ENCODE assay signal across 16 cellular contexts in the genomic region with DNA sequence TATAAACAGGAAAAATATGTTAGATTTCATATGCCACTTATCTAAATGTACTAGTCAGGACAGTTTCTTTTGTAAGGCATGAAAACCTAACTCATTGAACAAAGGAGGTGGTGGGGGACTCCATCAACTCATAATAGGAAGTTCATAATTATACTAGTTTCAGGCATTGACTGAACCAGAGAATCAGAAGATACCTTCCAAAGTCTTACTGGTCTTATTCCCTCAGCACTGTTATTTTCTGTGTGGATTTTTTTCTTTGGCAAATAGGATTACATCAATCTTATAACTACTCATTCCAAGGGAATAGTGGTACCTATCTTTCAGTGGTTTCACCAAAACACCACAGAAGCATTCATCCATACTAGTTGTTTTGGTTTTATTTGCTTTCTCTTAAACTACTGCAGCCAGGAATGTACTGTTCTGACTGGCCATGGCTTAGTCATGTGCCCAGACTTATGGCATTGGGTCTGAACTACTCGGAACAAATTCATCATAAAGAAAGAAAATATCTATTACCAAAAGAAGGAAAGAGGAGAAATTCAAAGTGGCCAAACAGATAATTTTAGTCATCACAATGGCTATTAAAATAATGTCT.
DNase-seq lines count a peak whose midpoint lies in the region; ATAC-seq and TF ChIP-seq lines count a peak whose summit lies in the region.
"Had no signal": no experiment of that assay in that cellular context is flagged by ENCODE, and none has a peak within 500 bp of the region (broad histone marks: within the 10 kb centered on the region; RNA-seq: fewer than 3 reads in every experiment).

No MANE protein-coding gene starts in this region.

- no peak for TF ChIP-seq CTCF in activated CD8-positive, alpha-beta T cell treated with anti-CD3 and anti-CD28 coated beads for 36 hours (IDR thresholded peaks at IDR 0.05)
- TF ChIP-seq CTCF in nephron progenitor cell (IDR thresholded peaks at IDR 0.05) (no peak), sigmoid colon (IDR thresholded peaks at IDR 0.05) (no peak)

- H3K9me3 Mint-ChIP-seq in activated CD8-positive, alpha-beta T cell treated with anti-CD3 and anti-CD28 coated beads for 36 hours: no peaks in the 10 kb centered on the region
- H3K9me3 Mint-ChIP-seq in activated CD8-positive, alpha-beta T cell treated with anti-CD3 and anti-CD28 coated beads, Interleukin-2, amount 10 ng/mL, durations not matched to agents 7 days and 5 days (ENCODE audit: insufficient read depth): no peaks in the 10 kb centered on the region
- no peaks in the 10 kb centered on the region for H3K9me3 Mint-ChIP-seq in nephron progenitor cell

- intact Hi-C loops in activated CD8-positive, alpha-beta T cell treated with anti-CD3 and anti-CD28 coated beads for 36 hours (cut with micrococcal nuclease): no loop called here
- intact Hi-C loops in sigmoid colon (cut with DNase I): no loop called here

- no peaks in the 10 kb centered on the region for H3K36me3 ChIP-seq in sigmoid colon
- H3K36me3 ChIP-seq: left ventricle myocardium inferior, MG63 had no signal

- WGBS in sigmoid colon, 2 donors: 83 to 87% methylated on average over 1 of the region's 1 CpG

- DNase-seq in activated CD8-positive, alpha-beta T cell treated with anti-CD3 and anti-CD28 coated beads for 36 hours: peak; percentile 3
- no peak for DNase-seq in activated CD8-positive, alpha-beta T cell treated with anti-CD3 and anti-CD28 coated beads, Interleukin-2, amount 10 ng/mL, durations not matched to agents 7 days and 5 days
- DNase-seq in glomerular visceral epithelial cell (ENCODE audit: extremely low spot score) (peak; percentile 4), nephron progenitor cell (no peak), NCI-H69 (lab: John Stamatoyannopoulos, UW) (no peak), sigmoid colon (no peak)
- DNase-seq: effector memory CD4-positive, alpha-beta T cell; glutamatergic neuron; GM23248; left ventricle myocardium inferior; MG63; NCI-H2227 treated with DMSO at 0.1 percent for 48 hours; PC-9 had no signal

- H3K36me3 Mint-ChIP-seq in activated CD8-positive, alpha-beta T cell treated with anti-CD3 and anti-CD28 coated beads for 36 hours (ENCODE audit: low read depth): no peaks in the 10 kb centered on the region
- H3K36me3 Mint-ChIP-seq in activated CD8-positive, alpha-beta T cell treated with anti-CD3 and anti-CD28 coated beads, Interleukin-2, amount 10 ng/mL, durations not matched to agents 7 days and 5 days (ENCODE audit: low read depth): no peaks in the 10 kb centered on the region
- no peaks in the 10 kb centered on the region for H3K36me3 Mint-ChIP-seq in nephron progenitor cell (ENCODE audit: low read depth)

- no peak overlapping the region for H3K4me3 Mint-ChIP-seq in activated CD8-positive, alpha-beta T cell treated with anti-CD3 and anti-CD28 coated beads for 36 hours
- H3K4me3 Mint-ChIP-seq in activated CD8-positive, alpha-beta T cell treated with anti-CD3 and anti-CD28 coated beads, Interleukin-2, amount 10 ng/mL, durations not matched to agents 7 days and 5 days: no peak overlapping the region
- no peak overlapping the region for H3K4me3 Mint-ChIP-seq in nephron progenitor cell
- H3K4me3 Mint-ChIP-seq: natural killer cell treated with Interleukin-12 subunit alpha and Interleukin-12 subunit beta and Interleukin-15 and Interleukin-18, amount 100 ng/mL, for 72 hours had no signal

- POLR2A ChIA-PET in activated CD8-positive, alpha-beta T cell treated with anti-CD3 and anti-CD28 coated beads for 36 hours (lab: Charles Lee): no interaction called here
- POLR2A ChIA-PET in activated CD8-positive, alpha-beta T cell treated with anti-CD3 and anti-CD28 coated beads, Interleukin-2, amount 10 ng/mL, durations not matched to agents 7 days and 5 days (lab: Charles Lee): no interaction called here

- no peak overlapping the region for H3K27ac Mint-ChIP-seq in activated CD8-positive, alpha-beta T cell treated with anti-CD3 and anti-CD28 coated beads for 36 hours
- no peak overlapping the region for H3K27ac Mint-ChIP-seq in activated CD8-positive, alpha-beta T cell treated with anti-CD3 and anti-CD28 coated beads, Interleukin-2, amount 10 ng/mL, durations not matched to agents 7 days and 5 days
- H3K27ac Mint-ChIP-seq in nephron progenitor cell: no peak overlapping the region
- H3K27ac Mint-ChIP-seq: natural killer cell treated with Interleukin-12 subunit alpha and Interleukin-12 subunit beta and Interleukin-15 and Interleukin-18, amount 100 ng/mL, for 72 hours had no signal

- no peak overlapping the region for H3K27ac ChIP-seq in sigmoid colon
- H3K27ac ChIP-seq: GM23248, left ventricle myocardium inferior, PC-9 had no signal

- CTCF ChIA-PET in activated CD8-positive, alpha-beta T cell treated with anti-CD3 and anti-CD28 coated beads for 36 hours (lab: Charles Lee): no interaction called here
- CTCF ChIA-PET in activated CD8-positive, alpha-beta T cell treated with anti-CD3 and anti-CD28 coated beads, Interleukin-2, amount 10 ng/mL, durations not matched to agents 7 days and 5 days (lab: Charles Lee): no interaction called here

- H3K4me1 Mint-ChIP-seq in activated CD8-positive, alpha-beta T cell treated with anti-CD3 and anti-CD28 coated beads for 36 hours (ENCODE audit: low read depth): peaks cover 10% of the 10 kb centered on the region
- H3K4me1 Mint-ChIP-seq in activated CD8-positive, alpha-beta T cell treated with anti-CD3 and anti-CD28 coated beads, Interleukin-2, amount 10 ng/mL, durations not matched to agents 7 days and 5 days (ENCODE audit: low read depth): no peaks in the 10 kb centered on the region
- H3K4me1 Mint-ChIP-seq in nephron progenitor cell: no peaks in the 10 kb centered on the region

- no peaks in the 10 kb centered on the region for H3K27me3 Mint-ChIP-seq in activated CD8-positive, alpha-beta T cell treated with anti-CD3 and anti-CD28 coated beads for 36 hours
- H3K27me3 Mint-ChIP-seq in activated CD8-positive, alpha-beta T cell treated with anti-CD3 and anti-CD28 coated beads, Interleukin-2, amount 10 ng/mL, durations not matched to agents 7 days and 5 days (ENCODE audit: low read depth): peaks cover 2% of the 10 kb centered on the region
- peaks cover 7% of the 10 kb centered on the region for H3K27me3 Mint-ChIP-seq in nephron progenitor cell (ENCODE audit: low read depth, poor library complexity)

- no peak overlapping the region for H3K4me3 ChIP-seq in sigmoid colon
- H3K4me3 ChIP-seq: GM23248, left ventricle myocardium inferior, MG63, PC-9 had no signal

- no peaks in the 10 kb centered on the region for H3K27me3 ChIP-seq in sigmoid colon
- H3K27me3 ChIP-seq: MG63 had no signal

- TF ChIP-seq EP300 in sigmoid colon (IDR thresholded peaks at IDR 0.05): no peak

- peak; percentile 47 for ATAC-seq in activated CD8-positive, alpha-beta T cell treated with anti-CD3 and anti-CD28 coated beads for 36 hours
- no peak for ATAC-seq in activated CD8-positive, alpha-beta T cell treated with anti-CD3 and anti-CD28 coated beads, Interleukin-2, amount 10 ng/mL, durations not matched to agents 7 days and 5 days
- peak; percentile 53 for ATAC-seq in GM21390 (IDR thresholded peaks at IDR 0.05; ENCODE audit: unreplicated experiment)
- ATAC-seq in HG02970 (IDR thresholded peaks at IDR 0.05; ENCODE audit: low FRiP score, unreplicated experiment): peak; percentile 45

- no peak for TF ChIP-seq POLR2A in sigmoid colon (IDR thresholded peaks at IDR 0.05)

- no peaks in the 10 kb centered on the region for H3K4me1 ChIP-seq in sigmoid colon
- H3K4me1 ChIP-seq: left ventricle myocardium inferior had no signal

- H3K9me3 ChIP-seq in sigmoid colon: no peaks in the 10 kb centered on the region
- H3K9me3 ChIP-seq: left ventricle myocardium inferior, MG63 had no signal

Comparison
In these comparisons a context has a peak if more than half of its experiments do, and no peak if none do; other contexts are left out.
1. DNase-seq: peak in activated CD8-positive, alpha-beta T cell treated with anti-CD3 and anti-CD28 coated beads for 36 hours (single experiment) and glomerular visceral epithelial cell (single experiment); none in activated CD8-positive, alpha-beta T cell treated with anti-CD3 and anti-CD28 coated beads, Interleukin-2, amount 10 ng/mL, durations not matched to agents 7 days and 5 days (single experiment), nephron progenitor cell (single experiment), NCI-H69 (single experiment) and sigmoid colon (single experiment).